Comparison of ENCODE assay signal across 24 cellular contexts in genomic region chr6:122806290-122806689, GRCh38. TPM values are rescaled to one million over a fixed set of nuclear protein-coding genes. Genes with fewer than 3 reads are reported as not detected.
"Had no signal": no experiment of that assay in that cellular context is flagged by ENCODE, and none has a peak within 500 bp of the region (broad histone marks: within the 10 kb centered on the region; RNA-seq: fewer than 3 reads in every experiment).

No MANE protein-coding gene starts in this region.

- H3K27me3 ChIP-seq: cardiac muscle cell, colonic mucosa, neural progenitor cell, right lobe of liver, upper lobe of right lung had no signal

- H3K36me3 Mint-ChIP-seq: activated naive CD8-positive, alpha-beta T cell; naive B cell; stimulated activated effector memory CD8-positive, alpha-beta T cell treated with anti-CD3 and anti-CD28 coated beads, Interleukin-12 subunit alpha, Interleukin-12 subunit beta, amount 100 ng/mL, for 72 hours; T-cell; WTC11 had no signal

- H3K27me3 Mint-ChIP-seq: activated CD4-positive, alpha-beta T cell treated with anti-CD3 and anti-CD28 coated beads for 36 hours; T-cell had no signal

- H3K4me3 ChIP-seq: cardiac muscle cell, colonic mucosa, mucosa of descending colon, neural progenitor cell, prostate gland, right lobe of liver, thoracic aorta, upper lobe of right lung had no signal

- H3K4me1 Mint-ChIP-seq: activated CD4-positive, alpha-beta T cell treated with anti-CD3 and anti-CD28 coated beads for 36 hours; naive B cell; stimulated activated effector memory CD8-positive, alpha-beta T cell treated with anti-CD3 and anti-CD28 coated beads, Interleukin-12 subunit alpha, Interleukin-12 subunit beta, amount 100 ng/mL, for 72 hours; T-cell had no signal

- H3K4me3 Mint-ChIP-seq: activated CD4-positive, alpha-beta T cell treated with anti-CD3 and anti-CD28 coated beads for 36 hours; activated naive CD8-positive, alpha-beta T cell; activated T-helper 1 cell treated with anti-CD3 and anti-CD28 coated beads, Interleukin-12 subunit alpha, Interleukin-12 subunit beta, Interleukin-2, Interleukin-4 antibody, amounts not matched to agents 30 ng/mL and 10 ng/mL and 1 ng/mL, durations not matched to agents 14 hours and 24 hours and 36 hours; endodermal cell; naive B cell; neural progenitor cell; stimulated activated effector memory CD8-positive, alpha-beta T cell treated with anti-CD3 and anti-CD28 coated beads, Interleukin-12 subunit alpha, Interleukin-12 subunit beta, amount 100 ng/mL, for 72 hours; T-cell; WTC11 had no signal

- H2AFZ ChIP-seq: neural progenitor cell had no signal

- H3K36me3 ChIP-seq: colonic mucosa, neural progenitor cell, prostate gland, thoracic aorta had no signal

- H3K9me3 Mint-ChIP-seq: activated T-helper 1 cell treated with anti-CD3 and anti-CD28 coated beads, Interleukin-12 subunit alpha, Interleukin-12 subunit beta, Interleukin-2, Interleukin-4 antibody, amounts not matched to agents 30 ng/mL and 10 ng/mL and 1 ng/mL, durations not matched to agents 14 hours and 24 hours and 36 hours; endodermal cell; naive B cell; neural progenitor cell; stimulated activated effector memory CD8-positive, alpha-beta T cell treated with anti-CD3 and anti-CD28 coated beads, Interleukin-12 subunit alpha, Interleukin-12 subunit beta, amount 100 ng/mL, for 72 hours; T-cell; WTC11 had no signal

- H3K4me1 ChIP-seq: colonic mucosa, prostate gland, upper lobe of right lung had no signal

- H3K4me2 ChIP-seq: neural progenitor cell had no signal

- ATAC-seq: activated CD4-positive, alpha-beta T cell treated with anti-CD3 and anti-CD28 coated beads for 36 hours; mucosa of descending colon; SK-N-SH treated with all-trans-retinoic acid at 6 μM for 48 hours; stimulated activated effector memory CD8-positive, alpha-beta T cell treated with anti-CD3 and anti-CD28 coated beads, Interleukin-12 subunit alpha, Interleukin-12 subunit beta, amount 100 ng/mL, for 72 hours; T-cell; upper lobe of right lung; WTC11 had no signal

- H3K9ac ChIP-seq: neural progenitor cell had no signal

- H3K9me3 ChIP-seq: colonic mucosa, mucosa of descending colon, prostate gland, right lobe of liver, thoracic aorta, upper lobe of right lung had no signal

- H3K27ac ChIP-seq: cardiac muscle cell, colonic mucosa, epithelial cell of prostate, neural progenitor cell, prostate gland, right lobe of liver, thoracic aorta had no signal

- DNase-seq: activated CD4-positive, alpha-beta T cell treated with anti-CD3 and anti-CD28 coated beads for 36 hours; activated CD4-positive, alpha-beta T cell treated with anti-CD3 and anti-CD28 coated beads, Interleukin-2, amount 50 U/mL, for 48 hours; amygdala; colonic mucosa; endodermal cell; hippocampal formation; mucosa of descending colon; naive B cell; right lobe of liver; stimulated activated CD4-positive, alpha-beta T cell treated with anti-CD3 and anti-CD28 coated beads, Interleukin-4, amount 100 ng/mL, for 24 hours; T-cell; upper lobe of right lung had no signal

- H3K27ac Mint-ChIP-seq: activated CD4-positive, alpha-beta T cell treated with anti-CD3 and anti-CD28 coated beads for 36 hours; activated naive CD8-positive, alpha-beta T cell; activated T-helper 1 cell treated with anti-CD3 and anti-CD28 coated beads, Interleukin-12 subunit alpha, Interleukin-12 subunit beta, Interleukin-2, Interleukin-4 antibody, amounts not matched to agents 30 ng/mL and 10 ng/mL and 1 ng/mL, durations not matched to agents 14 hours and 24 hours and 36 hours; endodermal cell; neural progenitor cell; stimulated activated effector memory CD8-positive, alpha-beta T cell treated with anti-CD3 and anti-CD28 coated beads, Interleukin-12 subunit alpha, Interleukin-12 subunit beta, amount 100 ng/mL, for 72 hours; T-cell; WTC11 had no signal

RNA-seq across cellular contexts. Expression of gene SMPDL3A, which starts 17.2 kb away (rescaled TPM):
- total RNA-seq: activated CD4-positive, alpha-beta T cell treated with anti-CD3 and anti-CD28 coated beads for 36 hours had no signal

RNA-seq across cellular contexts. Expression of gene FABP7, which starts 26.8 kb away (rescaled TPM):
- total RNA-seq: activated CD4-positive, alpha-beta T cell treated with anti-CD3 and anti-CD28 coated beads for 36 hours; activated T-helper 1 cell treated with anti-CD3 and anti-CD28 coated beads, Interleukin-12 subunit alpha, Interleukin-12 subunit beta, Interleukin-2, Interleukin-4 antibody, amounts not matched to agents 30 ng/mL and 10 ng/mL and 1 ng/mL, durations not matched to agents 14 hours and 24 hours and 36 hours; colonic mucosa; mucosa of descending colon; osteocyte; prostate gland; right lobe of liver; T-cell; thoracic aorta; upper lobe of right lung had no signal
- polyA plus RNA-seq: keratinocyte had no signal
